2 cellular contexts compared by ENCODE assay signal in genomic region chr12:28122756-28123155, GRCh38.
TF ChIP-seq lines count a peak whose summit lies in the region.

No MANE protein-coding gene starts in this region.

TF ChIP-seq in IMR-90, 13 proteins besides CTCF, POLR2A, EP300 and RAD21:
- no peak for TF ChIP-seq SMC3 (IDR thresholded peaks at IDR 0.05; ENCODE audit: low read depth, low read length)
- no peak for TF ChIP-seq BHLHE40 (IDR thresholded peaks at IDR 0.05; ENCODE audit: low read depth, low read length)
- TF ChIP-seq RCOR1 (IDR thresholded peaks at IDR 0.05; ENCODE audit: insufficient replicate concordance, low read length) = no peak
- TF ChIP-seq RFX5 (IDR thresholded peaks at IDR 0.05; ENCODE audit: low read depth, low read length) = no peak
- TF ChIP-seq MXI1 (IDR thresholded peaks at IDR 0.05; ENCODE audit: borderline replicate concordance, low read depth, low read length) = no peak
- no peak for TF ChIP-seq FOS (IDR thresholded peaks at IDR 0.05; ENCODE audit: low read depth, low read length)
- no peak for TF ChIP-seq ELK1 (IDR thresholded peaks at IDR 0.05; ENCODE audit: borderline replicate concordance, low read depth, low read length)

TF ChIP-seq in K562, 482 proteins besides CTCF, POLR2A, EP300 and RAD21:
- no peak for TF ChIP-seq PPARD (CRISPR knock-in tag; IDR thresholded peaks at IDR 0.05)
- no peak for TF ChIP-seq HINFP (tag; conservative IDR thresholded peaks at IDR 0.05; ENCODE audit: low read depth)
- TF ChIP-seq ELF4 (CRISPR knock-in tag; IDR thresholded peaks at IDR 0.05) = no peak
- TF ChIP-seq ZNF407 (IDR thresholded peaks at IDR 0.05; ENCODE audit: low read depth) = no peak
- no peak for TF ChIP-seq IFI16 (CRISPR knock-in tag; IDR thresholded peaks at IDR 0.05)
- TF ChIP-seq ETV5 (CRISPR knock-in tag; IDR thresholded peaks at IDR 0.05; ENCODE audit: low read depth) = no peak
- no peak for TF ChIP-seq NCOA6 (IDR thresholded peaks at IDR 0.05)
- TF ChIP-seq, protein P1, sequence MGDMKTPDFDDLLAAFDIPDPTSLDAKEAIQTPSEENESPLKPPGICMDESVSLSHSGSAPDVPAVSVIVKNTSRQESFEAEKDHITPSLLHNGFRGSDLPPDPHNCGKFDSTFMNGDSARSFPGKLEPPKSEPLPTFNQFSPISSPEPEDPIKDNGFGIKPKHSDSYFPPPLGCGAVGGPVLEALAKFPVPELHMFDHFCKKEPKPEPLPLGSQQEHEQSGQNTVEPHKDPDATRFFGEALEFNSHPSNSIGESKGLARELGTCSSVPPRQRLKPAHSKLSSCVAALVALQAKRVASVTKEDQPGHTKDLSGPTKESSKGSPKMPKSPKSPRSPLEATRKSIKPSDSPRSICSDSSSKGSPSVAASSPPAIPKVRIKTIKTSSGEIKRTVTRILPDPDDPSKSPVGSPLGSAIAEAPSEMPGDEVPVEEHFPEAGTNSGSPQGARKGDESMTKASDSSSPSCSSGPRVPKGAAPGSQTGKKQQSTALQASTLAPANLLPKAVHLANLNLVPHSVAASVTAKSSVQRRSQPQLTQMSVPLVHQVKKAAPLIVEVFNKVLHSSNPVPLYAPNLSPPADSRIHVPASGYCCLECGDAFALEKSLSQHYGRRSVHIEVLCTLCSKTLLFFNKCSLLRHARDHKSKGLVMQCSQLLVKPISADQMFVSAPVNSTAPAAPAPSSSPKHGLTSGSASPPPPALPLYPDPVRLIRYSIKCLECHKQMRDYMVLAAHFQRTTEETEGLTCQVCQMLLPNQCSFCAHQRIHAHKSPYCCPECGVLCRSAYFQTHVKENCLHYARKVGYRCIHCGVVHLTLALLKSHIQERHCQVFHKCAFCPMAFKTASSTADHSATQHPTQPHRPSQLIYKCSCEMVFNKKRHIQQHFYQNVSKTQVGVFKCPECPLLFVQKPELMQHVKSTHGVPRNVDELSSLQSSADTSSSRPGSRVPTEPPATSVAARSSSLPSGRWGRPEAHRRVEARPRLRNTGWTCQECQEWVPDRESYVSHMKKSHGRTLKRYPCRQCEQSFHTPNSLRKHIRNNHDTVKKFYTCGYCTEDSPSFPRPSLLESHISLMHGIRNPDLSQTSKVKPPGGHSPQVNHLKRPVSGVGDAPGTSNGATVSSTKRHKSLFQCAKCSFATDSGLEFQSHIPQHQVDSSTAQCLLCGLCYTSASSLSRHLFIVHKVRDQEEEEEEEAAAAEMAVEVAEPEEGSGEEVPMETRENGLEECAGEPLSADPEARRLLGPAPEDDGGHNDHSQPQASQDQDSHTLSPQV (IDR thresholded peaks at IDR 0.05) = peak; percentile 17; the same call in 1 of the 2 replicates
- TF ChIP-seq ZNF165 (CRISPR knock-in tag; IDR thresholded peaks at IDR 0.05; ENCODE audit: borderline replicate concordance) = no peak
- no peak for TF ChIP-seq RBM39 (optimal IDR thresholded peaks at IDR 0.05; ENCODE audit: low read depth, low read length)
- TF ChIP-seq, protein P2, sequence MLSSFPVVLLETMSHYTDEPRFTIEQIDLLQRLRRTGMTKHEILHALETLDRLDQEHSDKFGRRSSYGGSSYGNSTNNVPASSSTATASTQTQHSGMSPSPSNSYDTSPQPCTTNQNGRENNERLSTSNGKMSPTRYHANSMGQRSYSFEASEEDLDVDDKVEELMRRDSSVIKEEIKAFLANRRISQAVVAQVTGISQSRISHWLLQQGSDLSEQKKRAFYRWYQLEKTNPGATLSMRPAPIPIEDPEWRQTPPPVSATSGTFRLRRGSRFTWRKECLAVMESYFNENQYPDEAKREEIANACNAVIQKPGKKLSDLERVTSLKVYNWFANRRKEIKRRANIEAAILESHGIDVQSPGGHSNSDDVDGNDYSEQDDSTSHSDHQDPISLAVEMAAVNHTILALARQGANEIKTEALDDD (IDR thresholded peaks at IDR 0.05) = 0 out of 2 replicates have a peak, but pooled peaks have one; percentile 47
- TF ChIP-seq, protein P3, sequence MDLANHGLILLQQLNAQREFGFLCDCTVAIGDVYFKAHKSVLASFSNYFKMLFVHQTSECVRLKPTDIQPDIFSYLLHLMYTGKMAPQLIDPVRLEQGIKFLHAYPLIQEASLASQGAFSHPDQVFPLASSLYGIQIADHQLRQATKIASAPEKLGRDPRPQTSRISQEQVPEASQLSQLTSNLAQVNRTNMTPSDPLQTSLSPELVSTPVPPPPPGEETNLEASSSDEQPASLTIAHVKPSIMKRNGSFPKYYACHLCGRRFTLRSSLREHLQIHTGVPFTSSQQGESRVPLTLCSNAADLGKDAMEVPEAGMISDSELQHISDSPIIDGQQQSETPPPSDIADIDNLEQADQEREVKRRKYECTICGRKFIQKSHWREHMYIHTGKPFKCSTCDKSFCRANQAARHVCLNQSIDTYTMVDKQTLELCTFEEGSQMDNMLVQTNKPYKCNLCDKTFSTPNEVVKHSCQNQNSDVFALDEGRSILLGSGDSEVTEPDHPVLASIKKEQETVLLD (IDR thresholded peaks at IDR 0.05) = no peak
- TF ChIP-seq NONO (IDR thresholded peaks at IDR 0.05; ENCODE audit: low read depth in 2 of 2, low read length in 1 of 2) = no peak
- no peak for TF ChIP-seq GABPB2 (CRISPR knock-in tag; conservative IDR thresholded peaks at IDR 0.05)
- 0 out of 2 replicates have a peak, but pooled peaks have one; percentile 13 for TF ChIP-seq EGR1 (conservative IDR thresholded peaks at IDR 0.05)
- TF ChIP-seq TEAD4 (IDR thresholded peaks at IDR 0.05; ENCODE audit: low read length) = 0 out of 2 replicates have a peak, but pooled peaks have one; percentile 8
- no peak for TF ChIP-seq TEAD4 (CRISPR knock-in tag; IDR thresholded peaks at IDR 0.05; ENCODE audit: borderline replicate concordance)
- TF ChIP-seq ETV6 (IDR thresholded peaks at IDR 0.05; ENCODE audit: borderline replicate concordance in 1 of 2, low read depth in 2 of 2, low read length in 1 of 2) = 0 out of 4 replicates have a peak, but pooled peaks of 1 of the 2 experiments have one; percentile 26
- TF ChIP-seq ETV6 (CRISPR knock-in tag; IDR thresholded peaks at IDR 0.05; ENCODE audit: borderline replicate concordance) = no peak
- TF ChIP-seq ZBTB17 (CRISPR knock-in tag; IDR thresholded peaks at IDR 0.05) = no peak
- no peak for TF ChIP-seq GATA2 (CRISPR knock-in tag; IDR thresholded peaks at IDR 0.05)
- TF ChIP-seq TRIM24 (IDR thresholded peaks at IDR 0.05) = 0 out of 4 replicates have a peak, but pooled peaks of 1 of the 2 experiments have one; percentile 0
TF ChIP-seq in K562: peak in this region for 6.
